ENCODE assay signal across 9 cellular contexts in genomic region chr2:69798909-69799526, GRCh38. TPM values are rescaled to one million over a fixed set of nuclear protein-coding genes. Genes with fewer than 3 reads are reported as not detected.
DNase-seq lines count a peak whose midpoint lies in the region; ATAC-seq, FAIRE-seq and TF ChIP-seq lines count a peak whose summit lies in the region.
"Had no signal": no experiment of that assay in that cellular context is flagged by ENCODE, and none has a peak within 500 bp of the region (broad histone marks: within the 10 kb centered on the region; RNA-seq: fewer than 3 reads in every experiment).

No MANE protein-coding gene starts in this region.

- peak overlapping the region; percentile 49 to 56 for H3K9ac ChIP-seq in kidney (ENCODE audit: low read length in 2 of 2)

- no peaks in the 10 kb centered on the region for H4K20me1 ChIP-seq in DOHH2 (ENCODE audit: control insufficient read depth, insufficient read depth, low read depth, low read length)

- H3K27ac ChIP-seq in DOHH2 (ENCODE audit: low read depth, low read length) (no peak overlapping the region), kidney (ENCODE audit: low read depth in 2 of 2, low read length in 2 of 2) (peak overlapping the region; percentile 69 to 92), tibial nerve (peak overlapping the region; percentile 47 to 81 (median 72))
- H3K27ac ChIP-seq: HL-60 had no signal

- peaks cover 5% of the 10 kb centered on the region for H3K36me3 Mint-ChIP-seq in activated naive CD8-positive, alpha-beta T cell

- H3K9me3 ChIP-seq in DOHH2 (ENCODE audit: control insufficient read depth, insufficient read depth, low read length) (no peaks in the 10 kb centered on the region), kidney (ENCODE audit: control insufficient read depth in 1 of 2, low read length in 2 of 2) (no peaks in the 10 kb centered on the region), tibial nerve (no peaks in the 10 kb centered on the region)

- H3K4me1 ChIP-seq in DOHH2 (ENCODE audit: control insufficient read depth, low read length) (peaks cover 45% of the 10 kb centered on the region), kidney (ENCODE audit: control insufficient read depth in 1 of 2, insufficient read depth in 1 of 2, low read depth in 1 of 2, low read length in 2 of 2) (peaks cover 17 to 20% of the 10 kb centered on the region in 2 donors), tibial nerve (peaks cover 0 to 40% (median 12%) of the 10 kb centered on the region in 4 donors)

- no peaks in the 10 kb centered on the region for H3K9me3 Mint-ChIP-seq in activated naive CD8-positive, alpha-beta T cell (ENCODE audit: low read depth)

- no peaks in the 10 kb centered on the region for H3F3A ChIP-seq in DOHH2 (ENCODE audit: control insufficient read depth, insufficient read depth)

- peak overlapping the region; percentile 50 for H3K4me3 ChIP-seq in DOHH2 (ENCODE audit: low read length)
- H3K4me3 ChIP-seq in kidney (ENCODE audit: low read length in 2 of 2), result peak overlapping the region; percentile 43 to 58
- H3K4me3 ChIP-seq in tibial nerve, result peak overlapping the region; percentile 14 to 36 (median 18)

- H3K27me3 ChIP-seq in DOHH2 (ENCODE audit: control insufficient read depth, low read length) (no peaks in the 10 kb centered on the region), tibial nerve (no peaks in the 10 kb centered on the region)

- in situ Hi-C loops in GM13976 (cut with MboI; ENCODE audit: low sequenced_read_pairs, unreplicated experiment), result no loop called here

- no peak for DNase-seq in kidney
- DNase-seq in tibial nerve (ENCODE audit: low spot score in 2 of 2), result no peak
- no peak for DNase-seq in GM13976 (ENCODE audit: low spot score)
- no peak for DNase-seq in DMS53 treated with DMSO at 0.1 percent for 48 hours (lab: John Stamatoyannopoulos, UW; ENCODE audit: unreplicated experiment)
- DNase-seq in NCI-H69 (lab: John Stamatoyannopoulos, UW), result no peak

- TF ChIP-seq EP300 in tibial nerve (IDR thresholded peaks at IDR 0.05), result no peak

- intact Hi-C loops in kidney (cut with DNase I), result no loop called here

- 31 to 33% methylated on average over 4 of the region's 4 CpGs for WGBS in tibial nerve, 2 donors

- no peak for TF ChIP-seq CTCF in DOHH2 (IDR thresholded peaks at IDR 0.05; ENCODE audit: low read depth, low read length, poor library complexity, severe bottlenecking)
- no peak for TF ChIP-seq CTCF in kidney (IDR thresholded peaks at IDR 0.05; ENCODE audit: borderline replicate concordance, extremely low read depth, insufficient read depth)
- TF ChIP-seq CTCF in tibial nerve (IDR thresholded peaks at IDR 0.05), result no peak
- no peak for TF ChIP-seq CTCF in GM13976 (IDR thresholded peaks at IDR 0.05; ENCODE audit: borderline replicate concordance, control extremely low read depth, extremely low read depth, insufficient read depth, missing control alignments)

- FAIRE-seq in kidney (lab: Jason Lieb, UNC), result no peak

- H3K4me2 ChIP-seq in DOHH2 (ENCODE audit: low read length), result peak overlapping the region; percentile 64

- peak; percentile 47 for ATAC-seq in HG02642 (IDR thresholded peaks at IDR 0.05; ENCODE audit: poor library complexity, unreplicated experiment)

- peak overlapping the region; percentile 33 for H3K4me3 Mint-ChIP-seq in activated naive CD8-positive, alpha-beta T cell

- TF ChIP-seq POLR2A in tibial nerve (IDR thresholded peaks at IDR 0.05), result no peak

- peak overlapping the region; percentile 61 for H3K27ac Mint-ChIP-seq in activated naive CD8-positive, alpha-beta T cell

- H3K9me2 ChIP-seq in DOHH2 (replicated peaks; ENCODE audit: control insufficient read depth, low read length), result no peaks in the 10 kb centered on the region

- no peaks in the 10 kb centered on the region for H3K36me3 ChIP-seq in DOHH2 (ENCODE audit: control insufficient read depth, low read length)
- H3K36me3 ChIP-seq in kidney (ENCODE audit: control insufficient read depth in 1 of 2, insufficient read depth in 2 of 2, low read length in 2 of 2), result no peaks in the 10 kb centered on the region
- H3K36me3 ChIP-seq in tibial nerve, result no peaks in the 10 kb centered on the region

- H3K4me1 Mint-ChIP-seq in activated naive CD8-positive, alpha-beta T cell (ENCODE audit: low read depth), result peaks cover 19% of the 10 kb centered on the region

- H3K79me2 ChIP-seq in DOHH2 (ENCODE audit: control insufficient read depth, low read length), result no peaks in the 10 kb centered on the region

- peaks cover 2% of the 10 kb centered on the region for H3K27me3 Mint-ChIP-seq in activated naive CD8-positive, alpha-beta T cell

RNA-seq across cellular contexts. Expression of gene GMCL1, which starts 30.4 kb away (rescaled TPM):
- 14.0 TPM for total RNA-seq in kidney
- 6.3 TPM for polyA plus RNA-seq in kidney (ENCODE audit: insufficient read depth, low read depth, low replicate concordance)
- 10 to 100 TPM; 11.2 to 20.1 (median 15.5) TPM for total RNA-seq in tibial nerve

RNA-seq across cellular contexts. Expression of gene ANXA4, which starts 57.1 kb away (rescaled TPM):
- total RNA-seq in kidney (287 TPM), tibial nerve (10 to 100 TPM; 61.8 to 79.4 (median 73.9) TPM)
- polyA plus RNA-seq in kidney (ENCODE audit: insufficient read depth, low read depth, low replicate concordance), result 168 TPM
